ENCODE assay signal across 10 cellular contexts in the genomic region with DNA sequence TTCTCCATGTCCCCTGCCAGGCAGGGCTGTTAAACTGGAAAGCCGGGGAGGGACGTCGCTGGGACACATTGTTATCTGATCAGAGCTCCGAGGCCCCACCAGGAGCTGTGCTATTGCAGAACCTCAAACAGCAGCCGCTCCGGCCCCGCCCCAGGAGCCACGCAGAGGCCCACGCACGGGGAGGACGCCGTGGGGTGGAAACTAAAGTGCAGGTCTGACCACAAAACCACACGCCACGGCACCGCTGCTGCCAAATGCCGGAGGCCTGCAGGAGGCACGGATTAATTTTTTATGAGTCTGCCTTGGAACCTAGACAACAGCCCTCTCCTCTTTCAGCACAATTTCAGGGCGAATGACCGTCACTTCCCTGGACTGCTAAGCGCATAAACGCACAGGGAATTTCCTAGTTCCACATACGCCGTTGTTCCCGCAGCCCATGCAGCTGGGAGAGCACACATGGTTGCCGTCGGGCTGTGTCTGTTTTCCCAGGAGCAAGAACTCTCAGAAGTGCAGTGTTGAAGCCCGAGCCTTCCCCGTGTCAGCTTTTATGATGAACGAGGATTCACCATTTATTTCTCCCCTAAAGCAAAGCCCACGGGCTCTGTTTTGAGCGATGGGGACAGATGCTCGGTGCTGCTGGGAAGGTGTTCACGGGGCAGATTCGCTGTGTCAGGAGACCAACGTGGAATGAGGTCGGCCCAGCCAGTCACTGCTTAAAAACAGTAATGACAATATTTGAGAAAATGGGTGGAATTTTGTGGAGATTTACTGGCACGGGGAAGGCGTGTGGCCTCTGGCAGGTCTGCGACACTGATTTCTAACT. TPM values are rescaled to one million over a fixed set of nuclear protein-coding genes. Genes with fewer than 3 reads are reported as not detected.
DNase-seq lines count a peak whose midpoint lies in the region; ATAC-seq and TF ChIP-seq lines count a peak whose summit lies in the region.
"Had no signal": no experiment of that assay in that cellular context is flagged by ENCODE, and none has a peak within 500 bp of the region (broad histone marks: within the 10 kb centered on the region; RNA-seq: fewer than 3 reads in every experiment).

No MANE protein-coding gene starts in this region.

- no peaks in the 10 kb centered on the region for H3K9me3 Mint-ChIP-seq in activated CD8-positive, alpha-beta T cell treated with anti-CD3 and anti-CD28 coated beads for 36 hours
- H3K9me3 Mint-ChIP-seq in glutamatergic neuron (ENCODE audit: unreplicated experiment), result no peaks in the 10 kb centered on the region
- no peaks in the 10 kb centered on the region for H3K9me3 Mint-ChIP-seq in immature natural killer cell

- H3K27ac Mint-ChIP-seq in activated CD8-positive, alpha-beta T cell treated with anti-CD3 and anti-CD28 coated beads for 36 hours, result no peak overlapping the region
- H3K27ac Mint-ChIP-seq in glutamatergic neuron (ENCODE audit: unreplicated experiment), result peak overlapping the region; percentile 93
- no peak overlapping the region for H3K27ac Mint-ChIP-seq in immature natural killer cell

- no peak overlapping the region for H3K4me3 Mint-ChIP-seq in activated CD8-positive, alpha-beta T cell treated with anti-CD3 and anti-CD28 coated beads for 36 hours
- peak overlapping the region; percentile 57 for H3K4me3 Mint-ChIP-seq in glutamatergic neuron (ENCODE audit: unreplicated experiment)
- H3K4me3 Mint-ChIP-seq in immature natural killer cell, result no peak overlapping the region

- peaks cover 52% of the 10 kb centered on the region for H3K36me3 Mint-ChIP-seq in activated CD8-positive, alpha-beta T cell treated with anti-CD3 and anti-CD28 coated beads for 36 hours (ENCODE audit: low read depth)
- H3K36me3 Mint-ChIP-seq in glutamatergic neuron (ENCODE audit: unreplicated experiment) (no peaks in the 10 kb centered on the region), immature natural killer cell (no peaks in the 10 kb centered on the region)

- DNase-seq in HUDEP-2 (lab: John Stamatoyannopoulos, UW; ENCODE audit: unreplicated experiment in 76 of 76) (peak in 39 of 76 experiments; percentile 11 to 59 (median 29)), glutamatergic neuron (peak; percentile 40), GF-D8 (lab: John Stamatoyannopoulos, UW) (no peak), NAMALWA (ENCODE audit: low spot score) (no peak), immature natural killer cell (no peak)
- DNase-seq in activated CD8-positive, alpha-beta T cell treated with anti-CD3 and anti-CD28 coated beads for 36 hours, result peak; percentile 43
- DNase-seq in stimulated activated CD8-positive, alpha-beta memory T cell treated with anti-CD3 and anti-CD28 coated beads, Interleukin-12 subunit alpha, Interleukin-12 subunit beta, amount 100 ng/mL, for 4 hours (ENCODE audit: low read depth), result peak; percentile 9
- DNase-seq: NCI-H526 treated with DMSO at 0.1 percent for 48 hours had no signal

- POLR2A ChIA-PET in activated CD8-positive, alpha-beta T cell treated with anti-CD3 and anti-CD28 coated beads for 36 hours (lab: Charles Lee), result interaction anchor here (0.9 to 2.5 kb wide), 4 partner anchors 10 to 44 kb away, joined by 3 to 6 read pairs (median 4); partner anchors contain the start of gene NFATC1

- no peak for TF ChIP-seq CTCF in activated CD8-positive, alpha-beta T cell treated with anti-CD3 and anti-CD28 coated beads for 36 hours (IDR thresholded peaks at IDR 0.05)
- no peak for TF ChIP-seq CTCF in glutamatergic neuron (IDR thresholded peaks at IDR 0.05; ENCODE audit: partially characterized antibody, unreplicated experiment)

- CTCF ChIA-PET in activated CD8-positive, alpha-beta T cell treated with anti-CD3 and anti-CD28 coated beads for 36 hours (lab: Charles Lee), result interaction anchor here (1.4 kb wide), 1 partner anchor 58 kb away, joined by 3 read pairs; no protein-coding TSS in a partner anchor

- H3K4me1 Mint-ChIP-seq in activated CD8-positive, alpha-beta T cell treated with anti-CD3 and anti-CD28 coated beads for 36 hours (ENCODE audit: low read depth), result peaks cover 59% of the 10 kb centered on the region
- H3K4me1 Mint-ChIP-seq in glutamatergic neuron (ENCODE audit: low read depth, unreplicated experiment), result peaks cover 24% of the 10 kb centered on the region
- peaks cover 6 to 15% of the 10 kb centered on the region in 2 donors for H3K4me1 Mint-ChIP-seq in immature natural killer cell

- ATAC-seq in activated CD8-positive, alpha-beta T cell treated with anti-CD3 and anti-CD28 coated beads for 36 hours, result peak; percentile 19
- no peak for ATAC-seq in HG03045 (IDR thresholded peaks at IDR 0.05; ENCODE audit: unreplicated experiment)

- H3K27me3 Mint-ChIP-seq in activated CD8-positive, alpha-beta T cell treated with anti-CD3 and anti-CD28 coated beads for 36 hours, result no peaks in the 10 kb centered on the region
- H3K27me3 Mint-ChIP-seq in glutamatergic neuron (ENCODE audit: unreplicated experiment) (peaks cover 8% of the 10 kb centered on the region), immature natural killer cell (ENCODE audit: low read depth in 3 of 3) (no peaks in the 10 kb centered on the region)

- intact Hi-C loops in activated CD8-positive, alpha-beta T cell treated with anti-CD3 and anti-CD28 coated beads for 36 hours (cut with micrococcal nuclease), result loop anchor here (5.0 kb wide), 1 partner anchor 37 kb away; no protein-coding TSS in a partner anchor

RNA-seq across cellular contexts. Expression of gene NFATC1, which starts 43.7 kb away (rescaled TPM):
- total RNA-seq in activated CD8-positive, alpha-beta T cell treated with anti-CD3 and anti-CD28 coated beads for 36 hours, result 10 to 100 TPM; 97.2 to 98.3 TPM
- total RNA-seq in glutamatergic neuron (ENCODE audit: unreplicated experiment), result 5.3 TPM
- 10 to 100 TPM in 1 of 3 donors, 1 to 10 TPM in 2; 3.1 to 17.6 (median 8.9) TPM for polyA plus RNA-seq in immature natural killer cell
- total RNA-seq: HT-29 had no signal

Comparison
In these comparisons a context has a peak if more than half of its experiments do, and no peak if none do; other contexts are left out.
1. DNase-seq: peak in HUDEP-2 (39 of 76), activated CD8-positive, alpha-beta T cell treated with anti-CD3 and anti-CD28 coated beads for 36 hours (single experiment), glutamatergic neuron (single experiment) and stimulated activated CD8-positive, alpha-beta memory T cell treated with anti-CD3 and anti-CD28 coated beads, Interleukin-12 subunit alpha, Interleukin-12 subunit beta, amount 100 ng/mL, for 4 hours (single experiment); none in GF-D8 (single experiment), NAMALWA (single experiment) and immature natural killer cell (0 of 3).
2. RNA of gene NFATC1, which starts 43.7 kb away (total RNA-seq): 97.2 to 98.3 TPM in activated CD8-positive, alpha-beta T cell treated with anti-CD3 and anti-CD28 coated beads for 36 hours; 5.3 TPM in glutamatergic neuron (single experiment); every median in the first group is over 10 times any median in the second.